Comparison of ENCODE assay signal across 27 cellular contexts in genomic region chr2:241837197-241837596, GRCh38. TPM values are rescaled to one million over a fixed set of nuclear protein-coding genes. Genes with fewer than 3 reads are reported as not detected.
"Had no signal": no experiment of that assay in that cellular context is flagged by ENCODE, and none has a peak within 500 bp of the region (broad histone marks: within the 10 kb centered on the region; RNA-seq: fewer than 3 reads in every experiment).

No MANE protein-coding gene starts in this region.

- H3K4me1 Mint-ChIP-seq: activated B cell treated with CpG ODN at 0.5 μM for 24 hours had no signal

- H3K36me3 Mint-ChIP-seq: activated CD8-positive, alpha-beta memory T cell treated with anti-CD3 and anti-CD28 coated beads, Interleukin-2, amount 10 ng/mL, durations not matched to agents 7 days and 5 days; activated naive CD8-positive, alpha-beta T cell; brain; T-cell had no signal

- ATAC-seq: activated CD8-positive, alpha-beta memory T cell treated with anti-CD3 and anti-CD28 coated beads, Interleukin-2, amount 10 ng/mL, durations not matched to agents 7 days and 5 days; activated CD8-positive, alpha-beta T cell treated with anti-CD3 and anti-CD28 coated beads, Interleukin-2, amount 10 ng/mL, durations not matched to agents 7 days and 5 days; activated T-cell treated with anti-CD3 and anti-CD28 coated beads, Interleukin-2, amount 50 U/mL, for 4 hours; activated T-helper 17 cell treated with anti-CD3 and anti-CD28 coated beads, Interleukin-2, amount 50 U/mL, for 72 hours; T-cell had no signal

- H3K9me3 Mint-ChIP-seq: activated naive CD4-positive, alpha-beta T cell treated with anti-CD3 and anti-CD28 coated beads for 36 hours; activated T-helper 17 cell treated with anti-CD3 and anti-CD28 coated beads, Interleukin-2, amount 50 U/mL, for 72 hours; T-cell had no signal

- H3K27me3 Mint-ChIP-seq: activated naive CD8-positive, alpha-beta T cell had no signal

- DNase-seq: activated B cell treated with CpG ODN at 0.5 μM for 24 hours; activated CD4-positive, alpha-beta T cell treated with anti-CD3 and anti-CD28 coated beads, Interleukin-2, amount 50 U/mL, for 1 hour; activated CD8-positive, alpha-beta T cell treated with anti-CD3 and anti-CD28 coated beads, Interleukin-2, amount 10 ng/mL, durations not matched to agents 7 days and 5 days; activated gamma-delta T cell; activated naive CD4-positive, alpha-beta T cell treated with anti-CD3 and anti-CD28 coated beads for 36 hours; activated T-cell treated with anti-CD3 and anti-CD28 coated beads, Interleukin-2, amount 50 U/mL, for 4 hours; amygdala; Kasumi-1; KBM-7; NCI-H1930; NCI-H2171 treated with DMSO at 0.1 percent for 48 hours; NCI-H226; NCI-H526 treated with DMSO at 0.1 percent for 48 hours; NCI-H82; SIG-M5; T-cell; T-helper 2 cell; T1000 had no signal

- H3K27ac ChIP-seq: SK-N-MC had no signal

- H3K27ac Mint-ChIP-seq: activated B cell treated with CpG ODN at 0.5 μM for 24 hours; activated CD8-positive, alpha-beta memory T cell treated with anti-CD3 and anti-CD28 coated beads, Interleukin-2, amount 10 ng/mL, durations not matched to agents 7 days and 5 days; activated CD8-positive, alpha-beta T cell treated with anti-CD3 and anti-CD28 coated beads, Interleukin-2, amount 10 ng/mL, durations not matched to agents 7 days and 5 days; activated naive CD8-positive, alpha-beta T cell; activated T-helper 17 cell treated with anti-CD3 and anti-CD28 coated beads, Interleukin-2, amount 50 U/mL, for 72 hours; brain; T-cell had no signal

- H3K4me3 ChIP-seq: SK-N-MC had no signal

- H3K4me3 Mint-ChIP-seq: activated B cell treated with CpG ODN at 0.5 μM for 24 hours; activated CD8-positive, alpha-beta memory T cell treated with anti-CD3 and anti-CD28 coated beads, Interleukin-2, amount 10 ng/mL, durations not matched to agents 7 days and 5 days; activated CD8-positive, alpha-beta T cell treated with anti-CD3 and anti-CD28 coated beads, Interleukin-2, amount 10 ng/mL, durations not matched to agents 7 days and 5 days; activated naive CD4-positive, alpha-beta T cell treated with anti-CD3 and anti-CD28 coated beads for 36 hours; activated naive CD8-positive, alpha-beta T cell; activated T-cell treated with anti-CD3 and anti-CD28 coated beads, Interleukin-2, amount 50 U/mL, for 4 hours; activated T-helper 17 cell treated with anti-CD3 and anti-CD28 coated beads, Interleukin-2, amount 50 U/mL, for 72 hours; brain; T-cell had no signal

RNA-seq across cellular contexts. Expression of gene PDCD1, which starts 21.5 kb away (rescaled TPM):
- total RNA-seq: astrocyte, NCI-H460, OCI-LY7, RPMI7951 had no signal

RNA-seq across cellular contexts. Expression of gene NEU4, which starts 28.2 kb away (rescaled TPM):
- total RNA-seq: activated naive CD4-positive, alpha-beta T cell treated with anti-CD3 and anti-CD28 coated beads for 36 hours; RPMI7951 had no signal

RNA-seq across cellular contexts. Expression of gene RTP5, which starts 32.3 kb away (rescaled TPM):
- total RNA-seq: activated B cell treated with CpG ODN at 0.5 μM for 24 hours; activated CD8-positive, alpha-beta memory T cell treated with anti-CD3 and anti-CD28 coated beads, Interleukin-2, amount 10 ng/mL, durations not matched to agents 7 days and 5 days; activated CD8-positive, alpha-beta T cell treated with anti-CD3 and anti-CD28 coated beads, Interleukin-2, amount 10 ng/mL, durations not matched to agents 7 days and 5 days; activated naive CD4-positive, alpha-beta T cell treated with anti-CD3 and anti-CD28 coated beads for 36 hours; astrocyte; NCI-H460; OCI-LY7; RPMI7951 had no signal
